29 cellular contexts compared by ENCODE assay signal in genomic region chr20:3364323-3365013, GRCh38.
"Had no signal": no experiment of that assay in that cellular context is flagged by ENCODE, and none has a peak within 500 bp of the region (broad histone marks: within the 10 kb centered on the region; RNA-seq: fewer than 3 reads in every experiment).

No MANE protein-coding gene starts in this region.

- H3K9me3 ChIP-seq: ascending aorta, body of pancreas, MG63, Peyer's patch, SJCRH30, SK-N-SH had no signal

- H3K9ac ChIP-seq: SK-N-SH had no signal

- H3K4me3 ChIP-seq: ascending aorta, body of pancreas, MG63, Peyer's patch, SJCRH30 had no signal

- DNase-seq: activated CD4-positive, alpha-beta T cell treated with anti-CD3 and anti-CD28 coated beads for 4 hours; activated CD8-positive, alpha-beta memory T cell treated with anti-CD3 and anti-CD28 coated beads, Interleukin-2, amount 50 U/mL, for 4 hours; activated CD8-positive, alpha-beta T cell treated with anti-CD3 and anti-CD28 coated beads for 36 hours; activated effector memory CD4-positive, alpha-beta T cell treated with Interleukin-2 at 50 U/mL for 16 hours; activated naive CD4-positive, alpha-beta T cell; amniotic stem cell; body of pancreas; MG63; MV-4-11; NCI-H1092 treated with DMSO at 0.1 percent for 48 hours; NCI-H1417 treated with DMSO at 0.1 percent for 48 hours; NCI-H1694; NCI-H2029; NCI-H2107; NCI-H2171 treated with DMSO at 0.1 percent for 48 hours; NCI-H226; NCI-H526; NCI-H82; Peyer's patch; Right ventricle myocardium superior; SJCRH30; SK-N-SH; T-helper 1 cell had no signal

- H3K27me3 Mint-ChIP-seq: activated CD8-positive, alpha-beta T cell treated with anti-CD3 and anti-CD28 coated beads for 36 hours; activated naive CD4-positive, alpha-beta T cell treated with anti-CD3 and anti-CD28 coated beads, Interleukin-2, amount 50 U/mL, for 24 hours; central memory CD8-positive, alpha-beta T cell had no signal

- H3K4me2 ChIP-seq: SK-N-SH had no signal

- H3K27ac Mint-ChIP-seq: activated CD8-positive, alpha-beta T cell treated with anti-CD3 and anti-CD28 coated beads for 36 hours; activated naive CD4-positive, alpha-beta T cell treated with anti-CD3 and anti-CD28 coated beads, Interleukin-2, amount 50 U/mL, for 24 hours; activated T-helper 1 cell treated with anti-CD3 and anti-CD28 coated beads, Interleukin-12 subunit alpha, Interleukin-12 subunit beta, Interleukin-2, Interleukin-4 antibody, amounts not matched to agents 30 ng/mL and 10 ng/mL and 1 ng/mL, durations not matched to agents 14 hours and 24 hours and 36 hours had no signal

- H3K4me1 ChIP-seq: ascending aorta, body of pancreas, Peyer's patch, SJCRH30 had no signal

- H3K36me3 ChIP-seq: MG63, Peyer's patch had no signal

- H3K9me3 Mint-ChIP-seq: activated CD8-positive, alpha-beta T cell treated with anti-CD3 and anti-CD28 coated beads for 36 hours; activated naive CD4-positive, alpha-beta T cell treated with anti-CD3 and anti-CD28 coated beads, Interleukin-2, amount 50 U/mL, for 24 hours; activated T-helper 1 cell treated with anti-CD3 and anti-CD28 coated beads, Interleukin-12 subunit alpha, Interleukin-12 subunit beta, Interleukin-2, Interleukin-4 antibody, amounts not matched to agents 30 ng/mL and 10 ng/mL and 1 ng/mL, durations not matched to agents 14 hours and 24 hours and 36 hours; central memory CD8-positive, alpha-beta T cell had no signal

- H3K4me1 Mint-ChIP-seq: central memory CD8-positive, alpha-beta T cell had no signal

- ATAC-seq: activated CD4-positive, CD25-positive, alpha-beta regulatory T cell treated with anti-CD3 and anti-CD28 coated beads, Interleukin-2, amount 50 U/mL, for 24 hours; activated CD8-positive, alpha-beta T cell treated with anti-CD3 and anti-CD28 coated beads for 36 hours; body of pancreas had no signal

- H3K4me3 Mint-ChIP-seq: activated CD8-positive, alpha-beta T cell treated with anti-CD3 and anti-CD28 coated beads for 36 hours; activated naive CD4-positive, alpha-beta T cell treated with anti-CD3 and anti-CD28 coated beads, Interleukin-2, amount 50 U/mL, for 24 hours; activated T-helper 1 cell treated with anti-CD3 and anti-CD28 coated beads, Interleukin-12 subunit alpha, Interleukin-12 subunit beta, Interleukin-2, Interleukin-4 antibody, amounts not matched to agents 30 ng/mL and 10 ng/mL and 1 ng/mL, durations not matched to agents 14 hours and 24 hours and 36 hours; central memory CD8-positive, alpha-beta T cell had no signal

- H3K27ac ChIP-seq: ascending aorta, body of pancreas, Peyer's patch, RWPE1, SJCRH30 had no signal

- H3K27me3 ChIP-seq: ascending aorta, body of pancreas, MG63, Peyer's patch, SJCRH30 had no signal
